12 cellular contexts compared by ENCODE assay signal in the genomic region with DNA sequence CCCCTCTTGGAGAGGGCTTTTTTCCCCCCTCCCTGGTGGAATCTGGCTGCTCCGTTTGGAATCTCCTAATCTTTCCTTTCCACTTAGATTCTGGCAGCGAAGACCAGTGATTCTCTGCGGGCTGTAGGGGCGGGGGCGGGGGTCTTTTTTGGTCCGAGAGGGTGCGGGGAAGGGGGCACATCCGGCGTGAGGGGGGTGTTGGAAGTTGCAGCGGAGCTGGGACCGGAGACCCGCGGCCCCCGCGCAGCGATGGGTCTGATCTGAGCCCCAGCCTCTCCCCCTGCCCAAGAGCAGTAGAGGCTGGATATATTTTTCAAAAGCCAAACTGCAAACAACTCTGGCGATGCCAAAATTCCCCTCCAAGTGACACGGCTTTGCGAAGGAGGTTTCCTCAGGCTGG. TPM values are rescaled to one million over a fixed set of nuclear protein-coding genes. Genes with fewer than 3 reads are reported as not detected.
DNase-seq lines count a peak whose midpoint lies in the region; ATAC-seq and TF ChIP-seq lines count a peak whose summit lies in the region.
"Had no signal": no experiment of that assay in that cellular context is flagged by ENCODE, and none has a peak within 500 bp of the region (broad histone marks: within the 10 kb centered on the region; RNA-seq: fewer than 3 reads in every experiment).

No MANE protein-coding gene starts in this region.

- H3K79me2 ChIP-seq in parathyroid adenoma, result no peaks in the 10 kb centered on the region

- H3K9me3 ChIP-seq in SK-N-MC (ENCODE audit: low read depth, low read length), result no peaks in the 10 kb centered on the region
- H3K9me3 ChIP-seq in heart right ventricle, result no peaks in the 10 kb centered on the region
- no peaks in the 10 kb centered on the region for H3K9me3 ChIP-seq in parathyroid adenoma (ENCODE audit: control insufficient read depth, low read length)
- H3K9me3 ChIP-seq: colonic mucosa had no signal

- TF ChIP-seq CTCF in heart right ventricle (IDR thresholded peaks at IDR 0.05), result no peak
- TF ChIP-seq CTCF in parathyroid adenoma (IDR thresholded peaks at IDR 0.05), result no peak

- no peaks in the 10 kb centered on the region for H3K36me3 ChIP-seq in SK-N-MC (ENCODE audit: insufficient read depth, low read length)
- no peaks in the 10 kb centered on the region for H3K36me3 ChIP-seq in heart right ventricle
- no peaks in the 10 kb centered on the region for H3K36me3 ChIP-seq in parathyroid adenoma (ENCODE audit: control insufficient read depth, insufficient read depth, low read length)
- H3K36me3 ChIP-seq: colonic mucosa had no signal

- H3K9ac ChIP-seq in SK-N-MC (ENCODE audit: insufficient read length) (no peak overlapping the region), parathyroid adenoma (no peak overlapping the region)

- H2AFZ ChIP-seq in parathyroid adenoma, result no peak overlapping the region

- H3K27ac ChIP-seq in SK-N-MC (no peak overlapping the region), heart right ventricle (no peak overlapping the region), parathyroid adenoma (no peak overlapping the region)
- H3K27ac ChIP-seq: colonic mucosa had no signal

- ATAC-seq in heart right ventricle, result no peak
- ATAC-seq in GM21423 (IDR thresholded peaks at IDR 0.05; ENCODE audit: unreplicated experiment), result no peak
- no peak for ATAC-seq in left colon

- peak; percentile 5 for DNase-seq in AG20443 (ENCODE audit: low spot score)
- DNase-seq in SK-N-MC (ENCODE audit: low read depth, low spot score), result no peak
- no peak for DNase-seq in heart right ventricle
- DNase-seq in AML-193 (lab: John Stamatoyannopoulos, UW), result no peak
- DNase-seq in NCI-H2107 (lab: John Stamatoyannopoulos, UW), result no peak
- DNase-seq in left colon, result no peak
- DNase-seq: activated CD8-positive, alpha-beta memory T cell treated with anti-CD3 and anti-CD28 coated beads, Interleukin-2, amount 50 U/mL, for 48 hours; colonic mucosa; NCI-H2029 treated with DMSO at 0.1 percent for 48 hours had no signal

- intact Hi-C loops in heart right ventricle (cut with DNase I), result no loop called here
- intact Hi-C loops in left colon (cut with DNase I, micrococcal nuclease), result no loop called here

- H3K4me1 ChIP-seq in heart right ventricle, result peaks cover 0 to 29% (median 14%) of the 10 kb centered on the region in 9 donors
- no peaks in the 10 kb centered on the region for H3K4me1 ChIP-seq in parathyroid adenoma
- H3K4me1 ChIP-seq: colonic mucosa had no signal

- no peak overlapping the region for H3K4me2 ChIP-seq in parathyroid adenoma (ENCODE audit: low read length)

- peak overlapping the region; percentile 87 for H3K4me3 ChIP-seq in SK-N-MC
- peak overlapping the region in 9 of 10 donors; percentile 23 to 57 (median 48) for H3K4me3 ChIP-seq in heart right ventricle
- peak overlapping the region; percentile 19 for H3K4me3 ChIP-seq in parathyroid adenoma (ENCODE audit: low read depth, low read length)
- H3K4me3 ChIP-seq: colonic mucosa had no signal

- H3K27me3 ChIP-seq in heart right ventricle, result peaks cover 5 to 83% (median 78%) of the 10 kb centered on the region in 7 donors
- H3K27me3 ChIP-seq in parathyroid adenoma (ENCODE audit: control insufficient read depth, insufficient read depth, low read length), result no peaks in the 10 kb centered on the region

- WGBS in heart right ventricle, 2 donors, result 0% methylated on average over 19 of the region's 19 CpGs

RNA-seq across cellular contexts. Expression of gene GRID2, which starts 0.3 kb away (rescaled TPM):
- total RNA-seq in heart right ventricle, result under 1 TPM in 1 of 10 donors, not detected in 9; 0.07 TPM
- under 1 TPM; 0.01 to 0.07 TPM for polyA plus RNA-seq in heart right ventricle
- total RNA-seq in left colon, result not detected
- total RNA-seq: colonic mucosa had no signal
- polyA plus RNA-seq: keratinocyte had no signal

Comparison
In these comparisons a context has a peak if more than half of its experiments do, and no peak if none do; other contexts are left out.
1. H3K4me3 ChIP-seq: peak in every context shown above with its lines; median percentile 87 in SK-N-MC; 48 in heart right ventricle; 19 in parathyroid adenoma.